Comparison of ENCODE assay signal across 8 cellular contexts in genomic region chr5:369151-369939, GRCh38. TPM values are rescaled to one million over a fixed set of nuclear protein-coding genes. Genes with fewer than 3 reads are reported as not detected.
DNase-seq lines count a peak whose midpoint lies in the region; ATAC-seq and TF ChIP-seq lines count a peak whose summit lies in the region.
"Had no signal": no experiment of that assay in that cellular context is flagged by ENCODE, and none has a peak within 500 bp of the region (broad histone marks: within the 10 kb centered on the region; RNA-seq: fewer than 3 reads in every experiment).

No MANE protein-coding gene starts in this region.

- H3K4me3 ChIP-seq in adipocyte (ENCODE audit: low read length) (no peak overlapping the region), skeletal muscle satellite cell (ENCODE audit: low read length) (peak overlapping the region; percentile 4), BE2C (ENCODE audit: low read depth, low read length) (no peak overlapping the region)
- H3K4me3 ChIP-seq: skin epidermis had no signal

- peak overlapping the region; percentile 64 for H3K4me2 ChIP-seq in skeletal muscle satellite cell (ENCODE audit: low read length)

- ATAC-seq in GM18909 (IDR thresholded peaks at IDR 0.05; ENCODE audit: poor library complexity, unreplicated experiment) (peak; percentile 28), HG03095 (IDR thresholded peaks at IDR 0.05; ENCODE audit: unreplicated experiment) (peak; percentile 19), HG03108 (IDR thresholded peaks at IDR 0.05; ENCODE audit: unreplicated experiment) (no peak)

- peaks cover 17% of the 10 kb centered on the region for H3K4me1 ChIP-seq in adipocyte (ENCODE audit: control insufficient read depth, insufficient read depth, low read length)
- peaks cover 63% of the 10 kb centered on the region for H3K4me1 ChIP-seq in skeletal muscle satellite cell (ENCODE audit: control insufficient read depth, insufficient read depth, low read length)
- no peaks in the 10 kb centered on the region for H3K4me1 ChIP-seq in BE2C

- peak; percentile 45 for DNase-seq in adipocyte (ENCODE audit: low read depth)
- DNase-seq in Kasumi-1 (lab: John Stamatoyannopoulos, UW) = no peak
- no peak for DNase-seq in BE2C

- TF ChIP-seq CTCF in BE2C (IDR thresholded peaks at IDR 0.05; ENCODE audit: low read depth, low read length) = no peak

- H3K9ac ChIP-seq in adipocyte (ENCODE audit: low read length) = peak overlapping the region; percentile 32
- H3K9ac ChIP-seq in skeletal muscle satellite cell (ENCODE audit: low read depth, low read length) = peak overlapping the region; percentile 82

- H3K36me3 ChIP-seq in adipocyte (ENCODE audit: control insufficient read depth, insufficient read depth, low read length, severe bottlenecking) (peaks cover 4% of the 10 kb centered on the region), skeletal muscle satellite cell (ENCODE audit: insufficient read depth, low read length) (peaks cover 33% of the 10 kb centered on the region), BE2C (no peaks in the 10 kb centered on the region)

- H3K9me3 ChIP-seq in adipocyte (ENCODE audit: control insufficient read depth, low read length) = peaks cover 22% of the 10 kb centered on the region
- H3K9me3 ChIP-seq in skeletal muscle satellite cell (replicated peaks; ENCODE audit: low read length) = no peaks in the 10 kb centered on the region
- H3K9me3 ChIP-seq in BE2C = no peaks in the 10 kb centered on the region

- H3K27me3 ChIP-seq in adipocyte (replicated peaks; ENCODE audit: control insufficient read depth, insufficient read depth, low read length) = no peaks in the 10 kb centered on the region
- no peaks in the 10 kb centered on the region for H3K27me3 ChIP-seq in skeletal muscle satellite cell (ENCODE audit: control insufficient read depth, insufficient read depth, low read length)
- no peaks in the 10 kb centered on the region for H3K27me3 ChIP-seq in BE2C

RNA-seq across cellular contexts. Expression of gene AHRR, which starts 47.8 kb away (rescaled TPM):
- total RNA-seq in skeletal muscle satellite cell (2012; rRNA removed) = 8.1 and 9.8 TPM in 2 replicates
- 0.93 TPM for polyA plus RNA-seq in BE2C (2012; ENCODE audit: insufficient read depth, insufficient read length, low read depth)
